In genomic region chr15:64151727-64152506, GRCh38 we compare ENCODE assay signal across 8 cellular contexts. TPM values are rescaled to one million over a fixed set of nuclear protein-coding genes. Genes with fewer than 3 reads are reported as not detected.
DNase-seq lines count a peak whose midpoint lies in the region; ATAC-seq and TF ChIP-seq lines count a peak whose summit lies in the region.

Gene SNX22, plus strand, starts transcription at chr15:64151731. Its CDS starts 45 bp downstream, at chr15:64151776.

- TF ChIP-seq CTCF in fibroblast of the aortic adventitia (IDR thresholded peaks at IDR 0.05; ENCODE audit: insufficient read depth, low read length) = no peak

- H3K27ac Mint-ChIP-seq in activated CD4-positive, alpha-beta T cell treated with anti-CD3 and anti-CD28 coated beads, Interleukin-2, amount 10 ng/mL, durations not matched to agents 24 days and 14 days = no peak within 1 kb of the TSS

- peak; percentile 62 for DNase-seq in activated CD8-positive, alpha-beta memory T cell treated with anti-CD3 and anti-CD28 coated beads, Interleukin-2, amount 50 U/mL, for 48 hours
- no peak for DNase-seq in activated CD8-positive, alpha-beta memory T cell treated with anti-CD3 and anti-CD28 coated beads, Interleukin-2, amount 50 U/mL, for 4 hours
- peak; percentile 78 for DNase-seq in activated CD4-positive, alpha-beta T cell treated with anti-CD3 and anti-CD28 coated beads, Interleukin-2, amount 10 ng/mL, durations not matched to agents 24 days and 14 days
- DNase-seq in fibroblast of the aortic adventitia (ENCODE audit: low read depth) (no peak), posterior vena cava (ENCODE audit: low spot score) (peak; percentile 84), cerebellar cortex (ENCODE audit: low spot score) (no peak), MV-4-11 (lab: John Stamatoyannopoulos, UW) (no peak)

- H3K9me3 Mint-ChIP-seq in activated CD4-positive, alpha-beta T cell treated with anti-CD3 and anti-CD28 coated beads, Interleukin-2, amount 10 ng/mL, durations not matched to agents 24 days and 14 days = no peaks in the 10 kb centered on the region

- peaks cover 5% of the 10 kb centered on the region for H3K27me3 Mint-ChIP-seq in activated CD4-positive, alpha-beta T cell treated with anti-CD3 and anti-CD28 coated beads, Interleukin-2, amount 10 ng/mL, durations not matched to agents 24 days and 14 days

- peak; percentile 6 for ATAC-seq in HG03097 (IDR thresholded peaks at IDR 0.05; ENCODE audit: low FRiP score, unreplicated experiment)

- H3K4me1 Mint-ChIP-seq in activated CD4-positive, alpha-beta T cell treated with anti-CD3 and anti-CD28 coated beads, Interleukin-2, amount 10 ng/mL, durations not matched to agents 24 days and 14 days = peaks cover 23% of the 10 kb centered on the region

- peaks cover 17% of the 10 kb centered on the region for H3K36me3 Mint-ChIP-seq in activated CD4-positive, alpha-beta T cell treated with anti-CD3 and anti-CD28 coated beads, Interleukin-2, amount 10 ng/mL, durations not matched to agents 24 days and 14 days (ENCODE audit: low read depth)

- peak within 1 kb of the TSS; percentile 57 for H3K4me3 ChIP-seq in fibroblast of the aortic adventitia (ENCODE audit: low read depth, low read length)

- peak within 1 kb of the TSS; percentile 83 for H3K4me3 Mint-ChIP-seq in activated CD4-positive, alpha-beta T cell treated with anti-CD3 and anti-CD28 coated beads, Interleukin-2, amount 10 ng/mL, durations not matched to agents 24 days and 14 days

- intact Hi-C loops in activated CD4-positive, alpha-beta T cell treated with anti-CD3 and anti-CD28 coated beads, Interleukin-2, amount 10 ng/mL, durations not matched to agents 24 days and 14 days (cut with micrococcal nuclease) = no loop called here
- intact Hi-C loops in posterior vena cava (cut with DNase I) = no loop called here

RNA-seq across cellular contexts. Expression of gene SNX22, which starts in this region (rescaled TPM):
- total RNA-seq in activated CD4-positive, alpha-beta T cell treated with anti-CD3 and anti-CD28 coated beads, Interleukin-2, amount 10 ng/mL, durations not matched to agents 24 days and 14 days = 0.96 and 1.1 TPM in 2 replicates
- total RNA-seq in fibroblast of the aortic adventitia (ENCODE audit: low replicate concordance) = 0.18 and 0.41 TPM in 2 replicates
- under 1 TPM in 1 of 2 donors, not detected in 1; 0.38 TPM for total RNA-seq in posterior vena cava

Comparison
In these comparisons a context has a peak if more than half of its experiments do, and no peak if none do; other contexts are left out.
1. DNase-seq: peak in activated CD8-positive, alpha-beta memory T cell treated with anti-CD3 and anti-CD28 coated beads, Interleukin-2, amount 50 U/mL, for 48 hours (single experiment) and activated CD4-positive, alpha-beta T cell treated with anti-CD3 and anti-CD28 coated beads, Interleukin-2, amount 10 ng/mL, durations not matched to agents 24 days and 14 days (single experiment); none in activated CD8-positive, alpha-beta memory T cell treated with anti-CD3 and anti-CD28 coated beads, Interleukin-2, amount 50 U/mL, for 4 hours (single experiment), fibroblast of the aortic adventitia (single experiment), cerebellar cortex (single experiment) and MV-4-11 (single experiment).
2. Peak in DNase-seq in posterior vena cava; RNA of the gene not detected or under 1 TPM.